ENCODE assay signal across 7 cellular contexts in the genomic region with DNA sequence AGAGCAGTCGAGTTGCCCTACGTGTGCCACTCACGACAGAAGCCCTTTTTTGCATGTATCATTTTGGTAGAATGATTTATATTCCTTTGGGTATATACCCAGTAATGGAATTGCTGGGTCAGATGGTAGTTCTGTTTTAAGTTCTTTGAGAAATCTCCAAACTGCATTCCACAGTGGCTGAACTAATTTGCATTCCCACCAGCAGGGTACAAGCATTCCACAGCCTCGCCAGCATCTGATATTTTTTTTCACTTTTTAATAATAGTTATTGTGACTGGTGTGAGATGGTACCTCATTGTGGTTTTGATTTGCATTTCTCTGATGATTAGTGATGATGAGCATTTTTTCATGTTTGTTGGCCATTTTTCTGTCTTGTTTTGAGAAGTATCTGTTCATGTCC. TPM values are rescaled to one million over a fixed set of nuclear protein-coding genes. Genes with fewer than 3 reads are reported as not detected.
DNase-seq lines count a peak whose midpoint lies in the region; FAIRE-seq and TF ChIP-seq lines count a peak whose summit lies in the region.
"Not testable (repeated sequence)": the region's sequence is repeated elsewhere in the genome, so short reads cannot be mapped to it uniquely, and the experiment has no call there.

No MANE protein-coding gene starts in this region.

- H3K4ac ChIP-seq in mesenchymal stem cell (ENCODE audit: low read depth in 1 of 2, low read length in 2 of 2): not testable (repeated sequence)

- not testable (repeated sequence) for H2BK12ac ChIP-seq in mesenchymal stem cell (ENCODE audit: low read length in 2 of 2)

- DNase-seq in EH (ENCODE audit: low read depth) (peak; percentile 35), choroid plexus epithelial cell (ENCODE audit: low read depth) (peak; percentile 67), fibroblast of peridontal ligament (ENCODE audit: extremely low read depth) (peak; percentile 20), mesenchymal stem cell (peak; percentile 9)
- not testable (repeated sequence) for DNase-seq in astrocyte (ENCODE audit: low read depth); osteocyte (ENCODE audit: extremely low spot score, unreplicated experiment)

- H3K36me3 Mint-ChIP-seq in astrocyte (ENCODE audit: low read depth, unreplicated experiment); osteocyte (ENCODE audit: unreplicated experiment): not testable (repeated sequence)

- not testable (repeated sequence) for H3K14ac ChIP-seq in mesenchymal stem cell (ENCODE audit: low read length in 2 of 2)

- not testable (repeated sequence) for H3K9me3 Mint-ChIP-seq in astrocyte (ENCODE audit: unreplicated experiment); osteocyte (ENCODE audit: unreplicated experiment)

- not testable (repeated sequence) for H2BK15ac ChIP-seq in mesenchymal stem cell (ENCODE audit: low read depth, poor library complexity, severe bottlenecking)

- not testable (repeated sequence) for H2AFZ ChIP-seq in astrocyte (ENCODE audit: low read depth, low read length); mesenchymal stem cell (ENCODE audit: low read depth, low read length)

- WGBS in mesenchymal stem cell: 100% methylated on average over 3 of the region's 4 CpGs

- H3K4me3 Mint-ChIP-seq in astrocyte (ENCODE audit: unreplicated experiment); osteocyte (ENCODE audit: unreplicated experiment): not testable (repeated sequence)

- not testable (repeated sequence) for H3K27ac ChIP-seq in astrocyte (ENCODE audit: low read depth, low read length); mesenchymal stem cell (ENCODE audit: low read length, poor library complexity, severe bottlenecking)

- H3K4me2 ChIP-seq in astrocyte (ENCODE audit: low read length); mesenchymal stem cell (ENCODE audit: low read length, poor library complexity, severe bottlenecking): not testable (repeated sequence)

- TF ChIP-seq RAD21 in Ishikawa (IDR thresholded peaks at IDR 0.05; ENCODE audit: low read depth): not testable (repeated sequence)

- TF ChIP-seq EP300 in Ishikawa (IDR thresholded peaks at IDR 0.05; ENCODE audit: borderline replicate concordance): not testable (repeated sequence)

- H3K79me2 ChIP-seq in astrocyte (ENCODE audit: insufficient read depth, low read length): not testable (repeated sequence)

- not testable (repeated sequence) for H3K4me3 ChIP-seq in astrocyte (ENCODE audit: insufficient read depth, low read depth, low read length); choroid plexus epithelial cell (ENCODE audit: low read depth, low read length); mesenchymal stem cell (ENCODE audit: insufficient read depth in 1 of 2, low read depth in 1 of 2, low read length in 2 of 2)

- not testable (repeated sequence) for H3K9ac ChIP-seq in astrocyte (ENCODE audit: low read length); mesenchymal stem cell (ENCODE audit: low read length)

- not testable (repeated sequence) for H3K23ac ChIP-seq in mesenchymal stem cell (ENCODE audit: low read length in 2 of 2)

- not testable (repeated sequence) for H4K20me1 ChIP-seq in astrocyte (ENCODE audit: insufficient read depth, low read length)

- not testable (repeated sequence) for H3K4me1 ChIP-seq in astrocyte (ENCODE audit: insufficient read depth, low read length); mesenchymal stem cell (ENCODE audit: control insufficient read depth, insufficient read depth, low read depth, low read length)

- H4K8ac ChIP-seq in mesenchymal stem cell (ENCODE audit: low read length): not testable (repeated sequence)

- H2AK5ac ChIP-seq in mesenchymal stem cell (ENCODE audit: low read length, severe bottlenecking): not testable (repeated sequence)

- not testable (repeated sequence) for H3K18ac ChIP-seq in mesenchymal stem cell (ENCODE audit: low read depth in 1 of 2, low read length in 2 of 2)

- not testable (repeated sequence) for H3K27me3 ChIP-seq in astrocyte (ENCODE audit: insufficient read depth, low read length); mesenchymal stem cell (ENCODE audit: control insufficient read depth in 1 of 2, insufficient read depth in 1 of 2, low read length in 2 of 2)

- TF ChIP-seq CTCF in astrocyte (IDR thresholded peaks at IDR 0.05; ENCODE audit: insufficient read depth, low read depth, low read length): peak; percentile 23
- TF ChIP-seq CTCF in choroid plexus epithelial cell (conservative IDR thresholded peaks at IDR 0.05; ENCODE audit: low read depth, low read length): peak; percentile 58
- TF ChIP-seq CTCF in osteocyte (IDR thresholded peaks at IDR 0.05): peak; percentile 53

- not testable (repeated sequence) for H3K4me1 Mint-ChIP-seq in astrocyte (ENCODE audit: low read depth, unreplicated experiment)
- H3K4me1 Mint-ChIP-seq in osteocyte (ENCODE audit: unreplicated experiment): peaks cover 14% of the 10 kb centered on the region

- H4K91ac ChIP-seq in mesenchymal stem cell (ENCODE audit: low read length): not testable (repeated sequence)

- H2BK5ac ChIP-seq in mesenchymal stem cell (ENCODE audit: low read depth, low read length, poor library complexity, severe bottlenecking): not testable (repeated sequence)

- H2BK120ac ChIP-seq in mesenchymal stem cell (ENCODE audit: low read depth, low read length): not testable (repeated sequence)

- H3K27ac Mint-ChIP-seq in astrocyte (ENCODE audit: unreplicated experiment): peak overlapping the region; percentile 15
- not testable (repeated sequence) for H3K27ac Mint-ChIP-seq in osteocyte (ENCODE audit: unreplicated experiment)

- H3K79me1 ChIP-seq in mesenchymal stem cell (replicated peaks; ENCODE audit: low read length, poor library complexity, severe bottlenecking): not testable (repeated sequence)

- not testable (repeated sequence) for H3K9me3 ChIP-seq in astrocyte (ENCODE audit: insufficient read depth, low read depth, low read length); mesenchymal stem cell (ENCODE audit: control insufficient read depth, low read length)

- FAIRE-seq in astrocyte (lab: Jason Lieb, UNC): not testable (repeated sequence)

- not testable (repeated sequence) for H3K36me3 ChIP-seq in astrocyte (ENCODE audit: insufficient read depth, low read length)
- peaks cover 3 to 19% of the 10 kb centered on the region in 2 experiments for H3K36me3 ChIP-seq in mesenchymal stem cell (ENCODE audit: control insufficient read depth in 1 of 2, insufficient read depth in 2 of 2, low read depth in 1 of 2, low read length in 2 of 2)

- H3K27me3 Mint-ChIP-seq in astrocyte (ENCODE audit: low read depth, unreplicated experiment); osteocyte (ENCODE audit: unreplicated experiment): not testable (repeated sequence)

TF ChIP-seq in Ishikawa, 13 proteins besides CTCF, POLR2A, EP300 and RAD21:
- 0 out of 2 replicates have a peak, but pooled peaks have one; percentile 14 for TF ChIP-seq TEAD4 (IDR thresholded peaks at IDR 0.05)

RNA-seq across cellular contexts. Expression of a gene that starts 11.4 kb away (rescaled TPM):
- 48.6 and 52.0 TPM in 2 replicates for total RNA-seq in astrocyte
- polyA plus RNA-seq in mesenchymal stem cell (2013, experiment 1 of 2): 25.4 TPM
- polyA plus RNA-seq in mesenchymal stem cell (2013, experiment 2 of 2): 25.0 TPM
- total RNA-seq in osteocyte: 45.7 and 46.0 TPM in 2 replicates

RNA-seq across cellular contexts. Expression of a gene that starts 41.9 kb away (rescaled TPM):
- total RNA-seq in astrocyte (37.3 and 38.1 TPM in 2 replicates), osteocyte (39.3 and 40.0 TPM in 2 replicates)
- polyA plus RNA-seq in mesenchymal stem cell (2013, experiment 1 of 2): 43.6 TPM
- 43.9 TPM for polyA plus RNA-seq in mesenchymal stem cell (2013, experiment 2 of 2)
